ENCODE assay signal across 1 cellular context in genomic region chr2:8193686-8194615, GRCh38.
TF ChIP-seq lines count a peak whose summit lies in the region.

No MANE protein-coding gene starts in this region.

TF ChIP-seq in WTC11, 78 proteins besides CTCF, POLR2A, EP300 and RAD21 (continued from another document):
- TF ChIP-seq CDX4 (CRISPR knock-in tag; IDR thresholded peaks at IDR 0.05; ENCODE audit: borderline replicate concordance) (no peak), JUN (CRISPR knock-in tag; IDR thresholded peaks at IDR 0.05) (no peak), ZBTB43 (CRISPR knock-in tag; IDR thresholded peaks at IDR 0.05) (0 out of 2 replicates have a peak, but pooled peaks have one; percentile 64), TP53 (CRISPR knock-in tag; IDR thresholded peaks at IDR 0.05) (peak; percentile 82), NFATC4 (CRISPR knock-in tag; IDR thresholded peaks at IDR 0.05) (no peak), FOXK1 (CRISPR knock-in tag; IDR thresholded peaks at IDR 0.05) (peak; percentile 85), IRF2 (CRISPR knock-in tag; IDR thresholded peaks at IDR 0.05; ENCODE audit: borderline replicate concordance, low read depth) (no peak), ZNF219 (CRISPR knock-in tag; IDR thresholded peaks at IDR 0.05; ENCODE audit: borderline replicate concordance) (no peak), NR1H2 (CRISPR knock-in tag; IDR thresholded peaks at IDR 0.05) (no peak), FOXJ3 (CRISPR knock-in tag; IDR thresholded peaks at IDR 0.05; ENCODE audit: borderline replicate concordance) (no peak), MYBL2 (CRISPR knock-in tag; IDR thresholded peaks at IDR 0.05) (no peak), ZBTB21 (CRISPR knock-in tag; IDR thresholded peaks at IDR 0.05; ENCODE audit: borderline replicate concordance) (peak; percentile 86), ETV6 (CRISPR knock-in tag; IDR thresholded peaks at IDR 0.05) (peak; percentile 96), AR (CRISPR knock-in tag; IDR thresholded peaks at IDR 0.05) (no peak), PRRX2 (CRISPR knock-in tag; IDR thresholded peaks at IDR 0.05) (no peak), FOXP1 (CRISPR knock-in tag; IDR thresholded peaks at IDR 0.05; ENCODE audit: borderline replicate concordance) (peak; percentile 64; the same call in 1 of the 2 replicates), JAZF1 (CRISPR knock-in tag; IDR thresholded peaks at IDR 0.05) (no peak), SOX15 (CRISPR knock-in tag; IDR thresholded peaks at IDR 0.05) (no peak), ZNF138 (CRISPR knock-in tag; conservative IDR thresholded peaks at IDR 0.05) (0 out of 2 replicates have a peak, but pooled peaks have one; percentile 19), ZNF423 (CRISPR knock-in tag; IDR thresholded peaks at IDR 0.05) (no peak), E2F1 (CRISPR knock-in tag; IDR thresholded peaks at IDR 0.05) (no peak), ZNF396 (CRISPR knock-in tag; IDR thresholded peaks at IDR 0.05; ENCODE audit: borderline replicate concordance) (no peak), ZNF671 (CRISPR knock-in tag; IDR thresholded peaks at IDR 0.05) (no peak), CREB1 (CRISPR knock-in tag; IDR thresholded peaks at IDR 0.05) (no peak), SMAD3 (CRISPR knock-in tag; IDR thresholded peaks at IDR 0.05; ENCODE audit: borderline replicate concordance) (no peak), ZNF416 (CRISPR knock-in tag; IDR thresholded peaks at IDR 0.05) (no peak), RELA (CRISPR knock-in tag; IDR thresholded peaks at IDR 0.05; ENCODE audit: borderline replicate concordance) (no peak), ELF4 (CRISPR knock-in tag; IDR thresholded peaks at IDR 0.05; ENCODE audit: low read depth) (no peak), ZNF512 (CRISPR knock-in tag; IDR thresholded peaks at IDR 0.05; ENCODE audit: borderline replicate concordance) (no peak), EMX1 (CRISPR knock-in tag; IDR thresholded peaks at IDR 0.05) (no peak), TCF7 (CRISPR knock-in tag; IDR thresholded peaks at IDR 0.05; ENCODE audit: low read depth) (no peak)
- TF ChIP-seq, protein P1, sequence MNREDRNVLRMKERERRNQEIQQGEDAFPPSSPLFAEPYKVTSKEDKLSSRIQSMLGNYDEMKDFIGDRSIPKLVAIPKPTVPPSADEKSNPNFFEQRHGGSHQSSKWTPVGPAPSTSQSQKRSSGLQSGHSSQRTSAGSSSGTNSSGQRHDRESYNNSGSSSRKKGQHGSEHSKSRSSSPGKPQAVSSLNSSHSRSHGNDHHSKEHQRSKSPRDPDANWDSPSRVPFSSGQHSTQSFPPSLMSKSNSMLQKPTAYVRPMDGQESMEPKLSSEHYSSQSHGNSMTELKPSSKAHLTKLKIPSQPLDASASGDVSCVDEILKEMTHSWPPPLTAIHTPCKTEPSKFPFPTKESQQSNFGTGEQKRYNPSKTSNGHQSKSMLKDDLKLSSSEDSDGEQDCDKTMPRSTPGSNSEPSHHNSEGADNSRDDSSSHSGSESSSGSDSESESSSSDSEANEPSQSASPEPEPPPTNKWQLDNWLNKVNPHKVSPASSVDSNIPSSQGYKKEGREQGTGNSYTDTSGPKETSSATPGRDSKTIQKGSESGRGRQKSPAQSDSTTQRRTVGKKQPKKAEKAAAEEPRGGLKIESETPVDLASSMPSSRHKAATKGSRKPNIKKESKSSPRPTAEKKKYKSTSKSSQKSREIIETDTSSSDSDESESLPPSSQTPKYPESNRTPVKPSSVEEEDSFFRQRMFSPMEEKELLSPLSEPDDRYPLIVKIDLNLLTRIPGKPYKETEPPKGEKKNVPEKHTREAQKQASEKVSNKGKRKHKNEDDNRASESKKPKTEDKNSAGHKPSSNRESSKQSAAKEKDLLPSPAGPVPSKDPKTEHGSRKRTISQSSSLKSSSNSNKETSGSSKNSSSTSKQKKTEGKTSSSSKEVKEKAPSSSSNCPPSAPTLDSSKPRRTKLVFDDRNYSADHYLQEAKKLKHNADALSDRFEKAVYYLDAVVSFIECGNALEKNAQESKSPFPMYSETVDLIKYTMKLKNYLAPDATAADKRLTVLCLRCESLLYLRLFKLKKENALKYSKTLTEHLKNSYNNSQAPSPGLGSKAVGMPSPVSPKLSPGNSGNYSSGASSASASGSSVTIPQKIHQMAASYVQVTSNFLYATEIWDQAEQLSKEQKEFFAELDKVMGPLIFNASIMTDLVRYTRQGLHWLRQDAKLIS (CRISPR knock-in tag; IDR thresholded peaks at IDR 0.05; ENCODE audit: borderline replicate concordance), result 0 out of 2 replicates have a peak, but pooled peaks have one; percentile 67
- TF ChIP-seq, protein P2, sequence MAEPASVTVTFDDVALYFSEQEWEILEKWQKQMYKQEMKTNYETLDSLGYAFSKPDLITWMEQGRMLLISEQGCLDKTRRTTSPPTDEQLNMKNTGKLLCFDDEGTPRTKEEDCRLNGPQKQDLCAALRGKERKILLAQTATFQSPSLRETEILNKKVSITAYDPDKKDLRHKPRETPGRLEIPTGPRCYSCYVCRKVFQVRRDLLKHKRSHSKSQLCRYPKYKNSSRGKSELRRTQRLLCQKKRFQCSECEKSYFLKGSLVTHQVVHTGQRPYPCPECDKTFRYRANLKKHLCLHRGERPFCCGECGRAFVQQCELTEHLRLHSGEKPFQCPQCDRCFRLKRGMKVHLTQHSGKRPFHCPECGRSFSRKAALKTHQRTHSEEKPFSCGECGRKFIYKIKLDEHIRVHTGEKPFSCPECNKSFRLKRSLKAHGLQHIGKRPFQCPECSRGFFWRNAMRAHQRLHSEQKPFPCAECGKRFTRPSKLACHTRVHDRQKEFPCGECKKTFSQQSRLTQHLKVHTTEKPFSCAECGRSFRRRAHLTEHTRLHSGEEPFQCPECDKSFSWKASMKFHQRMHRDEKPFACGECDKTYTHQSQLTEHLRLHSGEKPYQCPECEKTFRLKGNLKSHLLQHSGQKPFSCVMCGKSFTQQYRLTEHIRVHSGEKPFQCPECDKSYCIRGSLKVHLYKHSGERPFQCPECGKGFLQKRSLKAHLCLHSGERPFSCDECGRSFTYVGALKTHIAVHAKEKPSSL (CRISPR knock-in tag; conservative IDR thresholded peaks at IDR 0.05), result no peak
- TF ChIP-seq, protein P3, sequence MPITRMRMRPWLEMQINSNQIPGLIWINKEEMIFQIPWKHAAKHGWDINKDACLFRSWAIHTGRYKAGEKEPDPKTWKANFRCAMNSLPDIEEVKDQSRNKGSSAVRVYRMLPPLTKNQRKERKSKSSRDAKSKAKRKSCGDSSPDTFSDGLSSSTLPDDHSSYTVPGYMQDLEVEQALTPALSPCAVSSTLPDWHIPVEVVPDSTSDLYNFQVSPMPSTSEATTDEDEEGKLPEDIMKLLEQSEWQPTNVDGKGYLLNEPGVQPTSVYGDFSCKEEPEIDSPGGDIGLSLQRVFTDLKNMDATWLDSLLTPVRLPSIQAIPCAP (CRISPR knock-in tag; IDR thresholded peaks at IDR 0.05), result 0 out of 2 replicates have a peak, but pooled peaks have one; percentile 25
- TF ChIP-seq, protein P4, sequence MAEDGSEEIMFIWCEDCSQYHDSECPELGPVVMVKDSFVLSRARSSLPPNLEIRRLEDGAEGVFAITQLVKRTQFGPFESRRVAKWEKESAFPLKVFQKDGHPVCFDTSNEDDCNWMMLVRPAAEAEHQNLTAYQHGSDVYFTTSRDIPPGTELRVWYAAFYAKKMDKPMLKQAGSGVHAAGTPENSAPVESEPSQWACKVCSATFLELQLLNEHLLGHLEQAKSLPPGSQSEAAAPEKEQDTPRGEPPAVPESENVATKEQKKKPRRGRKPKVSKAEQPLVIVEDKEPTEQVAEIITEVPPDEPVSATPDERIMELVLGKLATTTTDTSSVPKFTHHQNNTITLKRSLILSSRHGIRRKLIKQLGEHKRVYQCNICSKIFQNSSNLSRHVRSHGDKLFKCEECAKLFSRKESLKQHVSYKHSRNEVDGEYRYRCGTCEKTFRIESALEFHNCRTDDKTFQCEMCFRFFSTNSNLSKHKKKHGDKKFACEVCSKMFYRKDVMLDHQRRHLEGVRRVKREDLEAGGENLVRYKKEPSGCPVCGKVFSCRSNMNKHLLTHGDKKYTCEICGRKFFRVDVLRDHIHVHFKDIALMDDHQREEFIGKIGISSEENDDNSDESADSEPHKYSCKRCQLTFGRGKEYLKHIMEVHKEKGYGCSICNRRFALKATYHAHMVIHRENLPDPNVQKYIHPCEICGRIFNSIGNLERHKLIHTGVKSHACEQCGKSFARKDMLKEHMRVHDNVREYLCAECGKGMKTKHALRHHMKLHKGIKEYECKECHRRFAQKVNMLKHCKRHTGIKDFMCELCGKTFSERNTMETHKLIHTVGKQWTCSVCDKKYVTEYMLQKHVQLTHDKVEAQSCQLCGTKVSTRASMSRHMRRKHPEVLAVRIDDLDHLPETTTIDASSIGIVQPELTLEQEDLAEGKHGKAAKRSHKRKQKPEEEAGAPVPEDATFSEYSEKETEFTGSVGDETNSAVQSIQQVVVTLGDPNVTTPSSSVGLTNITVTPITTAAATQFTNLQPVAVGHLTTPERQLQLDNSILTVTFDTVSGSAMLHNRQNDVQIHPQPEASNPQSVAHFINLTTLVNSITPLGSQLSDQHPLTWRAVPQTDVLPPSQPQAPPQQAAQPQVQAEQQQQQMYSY (CRISPR knock-in tag; IDR thresholded peaks at IDR 0.05), result no peak
- TF ChIP-seq, protein P5, sequence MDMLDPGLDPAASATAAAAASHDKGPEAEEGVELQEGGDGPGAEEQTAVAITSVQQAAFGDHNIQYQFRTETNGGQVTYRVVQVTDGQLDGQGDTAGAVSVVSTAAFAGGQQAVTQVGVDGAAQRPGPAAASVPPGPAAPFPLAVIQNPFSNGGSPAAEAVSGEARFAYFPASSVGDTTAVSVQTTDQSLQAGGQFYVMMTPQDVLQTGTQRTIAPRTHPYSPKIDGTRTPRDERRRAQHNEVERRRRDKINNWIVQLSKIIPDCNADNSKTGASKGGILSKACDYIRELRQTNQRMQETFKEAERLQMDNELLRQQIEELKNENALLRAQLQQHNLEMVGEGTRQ (CRISPR knock-in tag; IDR thresholded peaks at IDR 0.05), result peak; percentile 50
